Comparison of ENCODE assay signal across 24 cellular contexts in the genomic region with DNA sequence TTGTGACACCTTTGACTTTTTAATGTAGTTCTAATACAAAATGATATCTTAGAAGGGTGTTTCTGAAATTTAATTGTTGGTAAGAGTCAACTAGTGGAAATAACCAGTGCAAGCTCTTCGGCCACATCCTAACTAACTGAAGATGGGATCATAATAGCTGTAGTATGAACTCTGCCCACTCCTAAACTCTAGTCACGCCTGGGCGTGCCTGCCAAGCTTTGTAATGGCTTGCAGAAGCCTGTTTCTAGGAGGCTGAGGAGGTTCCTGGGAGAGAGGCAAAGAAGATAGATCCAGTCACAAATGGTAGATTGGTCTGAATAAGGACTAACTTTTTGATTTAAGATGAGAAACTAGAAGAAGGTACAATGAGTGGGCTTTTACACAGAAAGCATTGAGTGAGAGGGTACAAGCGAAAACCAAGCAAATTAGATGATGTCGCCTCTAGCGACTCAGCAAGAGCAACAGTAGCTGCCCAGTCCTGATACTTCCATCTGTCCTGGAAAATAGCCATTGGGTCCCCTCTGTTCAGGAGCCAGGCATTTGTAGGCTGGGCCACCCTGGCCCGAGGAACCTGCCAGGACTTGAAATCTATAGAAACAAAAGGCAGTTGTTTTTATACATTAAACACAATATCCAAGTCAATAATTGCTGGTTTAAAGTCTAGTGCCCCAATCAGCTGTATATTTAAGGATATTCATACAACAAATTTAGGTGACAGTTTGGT.
DNase-seq lines count a peak whose midpoint lies in the region; ATAC-seq and TF ChIP-seq lines count a peak whose summit lies in the region.
"Had no signal": no experiment of that assay in that cellular context is flagged by ENCODE, and none has a peak within 500 bp of the region (broad histone marks: within the 10 kb centered on the region; RNA-seq: fewer than 3 reads in every experiment).

No MANE protein-coding gene starts in this region.

- H3K9me3 ChIP-seq in esophagus squamous epithelium (no peaks in the 10 kb centered on the region), vagina (no peaks in the 10 kb centered on the region)
- H3K9me3 ChIP-seq: sigmoid colon, SJCRH30, thoracic aorta had no signal

- H3K27ac Mint-ChIP-seq in stimulated activated naive CD8-positive, alpha-beta T cell treated with anti-CD3 and anti-CD28 coated beads, Interleukin-15, amount 100 ng/mL, for 72 hours: peak overlapping the region; percentile 12 to 51
- no peak overlapping the region for H3K27ac Mint-ChIP-seq in activated T-helper 2 cell treated with anti-CD3 and anti-CD28 coated beads, Interferon-gamma antibody, Interleukin-2, Interleukin-4, amounts not matched to agents 10 μg/mL and 5 μg/mL and 100 μg/mL, durations not matched to agents 14 hours and 24 hours and 36 hours
- H3K27ac Mint-ChIP-seq: activated CD4-positive, alpha-beta memory T cell treated with anti-CD3 and anti-CD28 coated beads for 36 hours; CD8-positive, alpha-beta T cell; natural killer cell; T-helper 1 cell treated with Interleukin-12 subunit alpha and Interleukin-12 subunit beta and Interleukin-4 antibody, amounts not matched to agents 30 μg/mL and 1 μg/mL, for 36 hours had no signal

- no peak for ATAC-seq in stimulated activated naive CD8-positive, alpha-beta T cell treated with anti-CD3 and anti-CD28 coated beads, Interleukin-15, amount 100 ng/mL, for 72 hours
- ATAC-seq in stimulated activated naive CD8-positive, alpha-beta T cell treated with anti-CD3 and anti-CD28 coated beads, Interleukin-15, Interleukin-2, amounts not matched to agents 100 U/mL and 50 U/mL, for 24 hours: no peak
- no peak for ATAC-seq in left lobe of liver
- ATAC-seq: CD8-positive, alpha-beta T cell; natural killer cell had no signal

- H3K9me3 Mint-ChIP-seq in stimulated activated naive CD8-positive, alpha-beta T cell treated with anti-CD3 and anti-CD28 coated beads, Interleukin-15, amount 100 ng/mL, for 72 hours: no peaks in the 10 kb centered on the region
- H3K9me3 Mint-ChIP-seq in activated T-helper 2 cell treated with anti-CD3 and anti-CD28 coated beads, Interferon-gamma antibody, Interleukin-2, Interleukin-4, amounts not matched to agents 10 μg/mL and 5 μg/mL and 100 μg/mL, durations not matched to agents 14 hours and 24 hours and 36 hours: no peaks in the 10 kb centered on the region
- H3K9me3 Mint-ChIP-seq: activated CD4-positive, alpha-beta memory T cell treated with anti-CD3 and anti-CD28 coated beads for 36 hours; CD8-positive, alpha-beta T cell; natural killer cell; T-helper 1 cell treated with Interleukin-12 subunit alpha and Interleukin-12 subunit beta and Interleukin-4 antibody, amounts not matched to agents 30 μg/mL and 1 μg/mL, for 36 hours had no signal

- no peak for DNase-seq in stimulated activated naive CD8-positive, alpha-beta T cell treated with anti-CD3 and anti-CD28 coated beads, Interleukin-15, amount 100 ng/mL, for 72 hours
- DNase-seq in stimulated activated naive CD8-positive, alpha-beta T cell treated with anti-CD3 and anti-CD28 coated beads, Interleukin-15, Interleukin-2, amounts not matched to agents 100 U/mL and 50 U/mL, for 24 hours: no peak
- DNase-seq in RWPE1 (ENCODE audit: low spot score): peak; percentile 26
- no peak for DNase-seq in esophagus squamous epithelium (lab: John Stamatoyannopoulos, UW)
- no peak for DNase-seq in vagina (ENCODE audit: extremely low spot score in 2 of 2)
- no peak for DNase-seq in left lobe of liver (ENCODE audit: low spot score)
- DNase-seq in activated T-helper 2 cell treated with anti-CD3 and anti-CD28 coated beads, Interferon-gamma antibody, Interleukin-2, Interleukin-4, amounts not matched to agents 10 μg/mL and 5 μg/mL and 100 μg/mL, durations not matched to agents 14 hours and 24 hours and 36 hours (ENCODE audit: low spot score): no peak
- DNase-seq in T-helper 9 cell: no peak
- DNase-seq: activated CD4-positive, alpha-beta memory T cell treated with anti-CD3 and anti-CD28 coated beads for 36 hours; activated naive CD4-positive, alpha-beta T cell treated with Interleukin-2 at 50 U/mL for 16 hours; activated T-cell treated with anti-CD3 and anti-CD28 coated beads for 4 hours; aorta; CD8-positive, alpha-beta T cell; DMS79; KG1; natural killer cell; NCI-H1048; NCI-H2107; sigmoid colon; WERI-Rb-1 had no signal

- peaks cover 7% of the 10 kb centered on the region for H3K4me1 Mint-ChIP-seq in stimulated activated naive CD8-positive, alpha-beta T cell treated with anti-CD3 and anti-CD28 coated beads, Interleukin-15, amount 100 ng/mL, for 72 hours
- H3K4me1 Mint-ChIP-seq in activated T-helper 2 cell treated with anti-CD3 and anti-CD28 coated beads, Interferon-gamma antibody, Interleukin-2, Interleukin-4, amounts not matched to agents 10 μg/mL and 5 μg/mL and 100 μg/mL, durations not matched to agents 14 hours and 24 hours and 36 hours (ENCODE audit: low read depth): peaks cover 17% of the 10 kb centered on the region

- intact Hi-C loops in esophagus squamous epithelium (cut with DNase I): loop anchor here (5.0 kb wide), 1 partner anchor 255 kb away; no protein-coding TSS in a partner anchor
- intact Hi-C loops in vagina (cut with DNase I): no loop called here
- intact Hi-C loops in activated T-helper 2 cell treated with anti-CD3 and anti-CD28 coated beads, Interferon-gamma antibody, Interleukin-2, Interleukin-4, amounts not matched to agents 10 μg/mL and 5 μg/mL and 100 μg/mL, durations not matched to agents 14 hours and 24 hours and 36 hours (cut with micrococcal nuclease): loop anchor here (2.0 to 10.0 kb wide), 3 partner anchors 334 to 552 kb away; no protein-coding TSS in a partner anchor

- no peaks in the 10 kb centered on the region for H3K36me3 Mint-ChIP-seq in activated T-helper 2 cell treated with anti-CD3 and anti-CD28 coated beads, Interferon-gamma antibody, Interleukin-2, Interleukin-4, amounts not matched to agents 10 μg/mL and 5 μg/mL and 100 μg/mL, durations not matched to agents 14 hours and 24 hours and 36 hours (ENCODE audit: low read depth)
- H3K36me3 Mint-ChIP-seq: activated CD4-positive, alpha-beta memory T cell treated with anti-CD3 and anti-CD28 coated beads for 36 hours; CD8-positive, alpha-beta T cell; natural killer cell had no signal

- H3K4me1 ChIP-seq in esophagus squamous epithelium (peaks cover 12 to 56% (median 17%) of the 10 kb centered on the region in 3 donors), vagina (peaks cover 24% of the 10 kb centered on the region)
- H3K4me1 ChIP-seq: parathyroid adenoma, sigmoid colon had no signal

- no peaks in the 10 kb centered on the region for H3K27me3 ChIP-seq in esophagus squamous epithelium
- no peaks in the 10 kb centered on the region for H3K27me3 ChIP-seq in vagina
- H3K27me3 ChIP-seq: sigmoid colon, SJCRH30 had no signal

- no peak overlapping the region for H3K4me3 Mint-ChIP-seq in stimulated activated naive CD8-positive, alpha-beta T cell treated with anti-CD3 and anti-CD28 coated beads, Interleukin-15, amount 100 ng/mL, for 72 hours
- no peak overlapping the region for H3K4me3 Mint-ChIP-seq in activated T-helper 2 cell treated with anti-CD3 and anti-CD28 coated beads, Interferon-gamma antibody, Interleukin-2, Interleukin-4, amounts not matched to agents 10 μg/mL and 5 μg/mL and 100 μg/mL, durations not matched to agents 14 hours and 24 hours and 36 hours (ENCODE audit: low read depth)
- H3K4me3 Mint-ChIP-seq: activated CD4-positive, alpha-beta memory T cell treated with anti-CD3 and anti-CD28 coated beads for 36 hours; CD8-positive, alpha-beta T cell; natural killer cell; T-helper 1 cell treated with Interleukin-12 subunit alpha and Interleukin-12 subunit beta and Interleukin-4 antibody, amounts not matched to agents 30 μg/mL and 1 μg/mL, for 36 hours had no signal

- POLR2A ChIA-PET in RWPE1 (lab: Yijun Ruan, JAX; ENCODE audit: low non-redundant PET): interaction anchor here (0.5 to 0.6 kb wide), 2 partner anchors 85 to 265 kb away, joined by 3 read pairs; no protein-coding TSS in a partner anchor

- TF ChIP-seq POLR2A in esophagus squamous epithelium (IDR thresholded peaks at IDR 0.05) (no peak), vagina (IDR thresholded peaks at IDR 0.05) (no peak)

- no peaks in the 10 kb centered on the region for H3K36me3 ChIP-seq in esophagus squamous epithelium
- no peaks in the 10 kb centered on the region for H3K36me3 ChIP-seq in vagina
- H3K36me3 ChIP-seq: sigmoid colon, SJCRH30, thoracic aorta, WERI-Rb-1 had no signal

- H3K27me3 Mint-ChIP-seq in stimulated activated naive CD8-positive, alpha-beta T cell treated with anti-CD3 and anti-CD28 coated beads, Interleukin-15, amount 100 ng/mL, for 72 hours: no peaks in the 10 kb centered on the region
- peaks cover 5% of the 10 kb centered on the region for H3K27me3 Mint-ChIP-seq in activated T-helper 2 cell treated with anti-CD3 and anti-CD28 coated beads, Interferon-gamma antibody, Interleukin-2, Interleukin-4, amounts not matched to agents 10 μg/mL and 5 μg/mL and 100 μg/mL, durations not matched to agents 14 hours and 24 hours and 36 hours (ENCODE audit: low read depth)

- H3K4me3 ChIP-seq in esophagus squamous epithelium (no peak overlapping the region), vagina (no peak overlapping the region)
- H3K4me3 ChIP-seq: sigmoid colon, SJCRH30, thoracic aorta had no signal

- WGBS in esophagus squamous epithelium, 2 donors: 47 to 49% methylated on average over 7 of the region's 7 CpGs

- CTCF ChIA-PET in RWPE1 (lab: Yijun Ruan, JAX): interaction anchor here (0.6 to 1.0 kb wide), 9 partner anchors 15 to 441 kb away, joined by 3 to 6 read pairs (median 3); no protein-coding TSS in a partner anchor

- H3K27ac ChIP-seq in RWPE1: peak overlapping the region; percentile 91
- peak overlapping the region; percentile 61 to 89 (median 86) for H3K27ac ChIP-seq in esophagus squamous epithelium
- H3K27ac ChIP-seq in vagina: peak overlapping the region; percentile 40
- H3K27ac ChIP-seq: parathyroid adenoma, sigmoid colon, SJCRH30, thoracic aorta, WERI-Rb-1 had no signal

- TF ChIP-seq CTCF in RWPE1 (conservative IDR thresholded peaks at IDR 0.05; ENCODE audit: low read depth) (no peak), esophagus squamous epithelium (IDR thresholded peaks at IDR 0.05) (no peak), vagina (IDR thresholded peaks at IDR 0.05) (no peak)

Comparison
In these comparisons a context has a peak if more than half of its experiments do, and no peak if none do; other contexts are left out.
1. H3K27ac ChIP-seq: peak in every context shown above with its lines; median percentile 91 in RWPE1; 86 in esophagus squamous epithelium; 40 in vagina.